ENCODE assay signal across 10 cellular contexts in the genomic region with DNA sequence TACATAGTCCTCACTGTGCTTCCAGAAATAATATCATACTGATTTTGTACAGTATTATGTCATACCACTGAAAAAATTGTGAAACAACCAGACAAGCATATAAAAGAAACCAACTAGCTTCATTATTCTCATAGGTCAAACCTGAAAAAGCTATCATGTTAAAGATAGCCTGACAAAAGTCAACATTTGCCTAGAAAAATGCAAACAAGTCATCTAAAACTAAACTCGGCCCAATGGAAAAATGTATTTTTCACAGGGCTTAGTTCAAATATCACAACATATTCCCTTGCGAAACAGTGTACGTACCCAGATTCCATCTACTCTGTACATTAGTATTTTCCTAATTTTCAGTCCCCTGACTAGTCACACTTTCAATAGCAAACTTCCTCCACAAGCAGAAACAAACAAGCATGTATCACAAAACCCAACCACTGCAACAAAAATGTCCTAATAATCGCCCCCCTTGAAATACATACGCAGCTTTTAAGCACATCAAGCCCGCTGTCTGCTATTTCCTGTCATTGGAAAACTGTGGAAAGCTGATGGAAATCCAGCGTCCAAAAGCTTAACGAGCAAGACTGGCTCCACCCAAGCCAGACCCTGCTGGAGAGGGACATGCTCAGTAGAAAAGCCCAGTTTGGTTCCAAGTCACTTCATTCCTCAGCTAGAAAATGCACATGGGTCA.
DNase-seq lines count a peak whose midpoint lies in the region; ATAC-seq and TF ChIP-seq lines count a peak whose summit lies in the region.
"Had no signal": no experiment of that assay in that cellular context is flagged by ENCODE, and none has a peak within 500 bp of the region (broad histone marks: within the 10 kb centered on the region; RNA-seq: fewer than 3 reads in every experiment).

No MANE protein-coding gene starts in this region.

- no TSS peak for BruUV-seq in Calu3 (replicated peaks; lab: Mats Ljungman, UMichigan)

- intact Hi-C loops in breast epithelium (cut with DNase I; ENCODE audit: low total_unique reads): no loop called here
- intact Hi-C loops in right cardiac atrium (cut with DNase I): loop anchor here in 1 of 4 donors (10.0 kb wide), 1 partner anchor 75 kb away; no protein-coding TSS in a partner anchor
- intact Hi-C loops in Calu3 (cut with micrococcal nuclease; ENCODE audit: unreplicated experiment): no loop called here

- H3K4me3 ChIP-seq in breast epithelium: peak overlapping the region; percentile 12 to 53 (median 38)
- peak overlapping the region; percentile 88 for H3K4me3 ChIP-seq in right cardiac atrium (ENCODE audit: low read length)
- H3K4me3 ChIP-seq in skeletal muscle cell (ENCODE audit: low read depth, low read length): peak overlapping the region; percentile 41
- H3K4me3 ChIP-seq: SJCRH30 had no signal

- H3K36me3 ChIP-seq in breast epithelium: no peaks in the 10 kb centered on the region

- H3K9me3 ChIP-seq in breast epithelium (no peaks in the 10 kb centered on the region), right cardiac atrium (ENCODE audit: control insufficient read depth, low read length) (no peaks in the 10 kb centered on the region)
- H3K9me3 ChIP-seq: SJCRH30 had no signal

- H3K36me3 Mint-ChIP-seq in Calu3 (ENCODE audit: insufficient read depth, unreplicated experiment): no peaks in the 10 kb centered on the region

- H3K27me3 ChIP-seq in breast epithelium: no peaks in the 10 kb centered on the region
- H3K27me3 ChIP-seq in right cardiac atrium (ENCODE audit: control insufficient read depth, insufficient read depth): no peaks in the 10 kb centered on the region
- H3K27me3 ChIP-seq: SJCRH30 had no signal

- peak overlapping the region in 1 of 2 donors; percentile 69 for H3K27ac ChIP-seq in breast epithelium
- peak overlapping the region; percentile 75 for H3K27ac ChIP-seq in right cardiac atrium (ENCODE audit: low read length)
- H3K27ac ChIP-seq: SJCRH30 had no signal

- CTCF ChIA-PET in Calu3 (lab: Charles Lee): no interaction called here

- H3K4me1 Mint-ChIP-seq in Calu3 (ENCODE audit: low read depth, unreplicated experiment): peaks cover 31% of the 10 kb centered on the region

- no peak overlapping the region for H3K27ac Mint-ChIP-seq in Calu3 (ENCODE audit: unreplicated experiment)

- H3K4me1 ChIP-seq in breast epithelium (no peaks in the 10 kb centered on the region), right cardiac atrium (ENCODE audit: control insufficient read depth, insufficient read depth, low read length) (peaks cover 7% of the 10 kb centered on the region)
- H3K4me1 ChIP-seq: SJCRH30 had no signal

- WGBS in right cardiac atrium: 27% methylated on average over 8 of the region's 8 CpGs

- ATAC-seq in right cardiac atrium: peak; percentile 85 to 92
- no peak for ATAC-seq in HG03460 (IDR thresholded peaks at IDR 0.05; ENCODE audit: unreplicated experiment)
- ATAC-seq in GM19452 (IDR thresholded peaks at IDR 0.05; ENCODE audit: unreplicated experiment): no peak

- peaks cover 4% of the 10 kb centered on the region for H3K9me3 Mint-ChIP-seq in Calu3 (ENCODE audit: low read depth, unreplicated experiment)

- DNase-seq in EH (ENCODE audit: low read depth): peak; percentile 66
- no peak for DNase-seq in breast epithelium (ENCODE audit: low spot score in 2 of 2)
- peak; percentile 45 to 78 (median 73) for DNase-seq in right cardiac atrium
- no peak for DNase-seq in skeletal muscle cell (ENCODE audit: low read depth)
- DNase-seq in SHP77 (lab: John Stamatoyannopoulos, UW): no peak
- DNase-seq in Calu3: no peak
- DNase-seq: NCI-H2107, SJCRH30 had no signal

- no peak overlapping the region for H3K4me3 Mint-ChIP-seq in Calu3 (ENCODE audit: low read depth, unreplicated experiment)

- TF ChIP-seq POLR2A in breast epithelium (IDR thresholded peaks at IDR 0.05): no peak

- TF ChIP-seq CTCF in breast epithelium (IDR thresholded peaks at IDR 0.05): no peak
- TF ChIP-seq CTCF in Calu3 (IDR thresholded peaks at IDR 0.05; ENCODE audit: unreplicated experiment): no peak

- H3K27me3 Mint-ChIP-seq in Calu3 (ENCODE audit: unreplicated experiment): no peaks in the 10 kb centered on the region

Comparison
In these comparisons a context has a peak if more than half of its experiments do, and no peak if none do; other contexts are left out.
1. DNase-seq: peak in EH (single experiment) and right cardiac atrium (3 of 3); none in breast epithelium (0 of 2), skeletal muscle cell (single experiment), SHP77 (0 of 2) and Calu3 (single experiment).
2. H3K4me3 ChIP-seq: peak in every context shown above with its lines; median percentile 88 in right cardiac atrium; 41 in skeletal muscle cell; 38 in breast epithelium.
3. ATAC-seq: peak in right cardiac atrium (2 of 2); none in HG03460 (single experiment) and GM19452 (single experiment).